In the genomic region with DNA sequence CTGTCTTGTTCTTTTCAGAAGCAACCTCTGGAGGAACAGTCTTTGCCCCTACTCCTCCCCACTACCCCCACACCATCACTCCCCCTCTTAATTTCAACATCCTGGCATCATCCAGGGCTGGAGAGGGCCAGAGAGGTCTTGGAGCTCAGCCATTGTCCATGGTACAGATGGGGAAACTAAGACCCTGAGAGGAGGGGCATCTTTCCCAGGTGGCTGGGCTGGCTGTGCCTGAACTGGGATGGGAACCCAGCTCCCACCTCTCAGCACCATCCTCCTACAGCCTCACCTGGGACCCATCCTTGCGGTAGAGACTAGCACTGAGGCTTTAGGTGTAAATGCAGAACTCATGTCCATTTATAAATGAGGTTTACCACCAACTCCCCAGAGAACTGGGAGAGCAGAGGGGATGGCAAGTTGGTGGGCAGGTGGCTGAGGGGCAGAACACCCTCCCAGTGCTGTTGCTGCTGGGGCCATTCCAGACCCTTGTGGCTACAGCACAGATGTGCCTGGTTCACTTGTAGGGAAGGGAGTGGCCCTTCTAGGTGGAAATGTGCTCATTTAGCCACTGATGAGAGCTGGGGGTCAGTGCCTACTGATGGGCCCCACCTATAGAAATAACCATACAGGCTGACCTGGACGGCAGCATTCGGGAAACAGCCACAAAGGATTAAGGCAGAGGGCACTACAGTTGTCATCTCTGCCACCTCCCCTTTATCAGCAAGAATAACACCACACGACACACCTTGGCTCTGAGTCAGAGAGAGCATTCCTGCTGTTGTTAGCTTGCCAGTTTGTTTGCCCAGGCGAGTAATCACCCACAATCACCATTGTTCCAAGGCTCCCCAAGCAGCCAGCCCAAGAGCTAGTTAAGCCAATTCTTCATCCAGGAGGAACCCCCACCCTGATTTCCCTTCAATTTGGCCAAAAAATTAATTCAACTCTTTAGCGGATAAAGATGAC, we compare ENCODE assay signal across 8 cellular contexts. TPM values are rescaled to one million over a fixed set of nuclear protein-coding genes. Genes with fewer than 3 reads are reported as not detected.
A peak's percentile ranks its signal among the peaks of the same experiment; 100 is the strongest.
DNase-seq lines count a peak whose midpoint lies in the region; ATAC-seq and TF ChIP-seq lines count a peak whose summit lies in the region.

No MANE protein-coding gene starts in this region.

- H3K4me1 ChIP-seq in iPS-20b (ENCODE audit: insufficient read depth, low read length) = peaks cover 12% of the 10 kb centered on the region

- in situ Hi-C loops in astrocyte of the cerebellum (cut with HindIII; ENCODE audit: low sequenced_read_pairs) = no loop called here

- H3K4me1 Mint-ChIP-seq in type B pancreatic cell (ENCODE audit: unreplicated experiment) = peaks cover 10% of the 10 kb centered on the region

- peak overlapping the region; percentile 99 for H3K27ac Mint-ChIP-seq in type B pancreatic cell

- H3K4me3 Mint-ChIP-seq in type B pancreatic cell = peak overlapping the region; percentile 66

- H3K27ac ChIP-seq in iPS-20b (ENCODE audit: low read length) = no peak overlapping the region

- TF ChIP-seq CTCF in astrocyte of the cerebellum (IDR thresholded peaks at IDR 0.05; ENCODE audit: low read depth, low read length, missing control alignments) (no peak), type B pancreatic cell (conservative IDR thresholded peaks at IDR 0.05) (no peak)

- H3K9ac ChIP-seq in iPS-20b (ENCODE audit: low read depth, low read length) = peak overlapping the region; percentile 29; the same call in 1 of the 2 replicates

- peaks cover 8% of the 10 kb centered on the region; the same call in 1 of the 2 replicates for H3K36me3 ChIP-seq in iPS-20b (ENCODE audit: insufficient read depth, low read depth, low read length)

- peaks cover 57% of the 10 kb centered on the region for H3K27me3 ChIP-seq in iPS-20b (ENCODE audit: insufficient read depth, low read length)

- DNase-seq in DMS 273 (lab: John Stamatoyannopoulos, UW; ENCODE audit: unreplicated experiment) (peak; percentile 11), DMS 273 treated with DMSO at 0.1 percent for 48 hours (lab: John Stamatoyannopoulos, UW) (no peak), astrocyte of the cerebellum (ENCODE audit: low read depth) (no peak), type B pancreatic cell (ENCODE audit: extremely low spot score, unreplicated experiment) (no peak), NCI-H1436 treated with DMSO at 0.1 percent for 48 hours (lab: John Stamatoyannopoulos, UW) (no peak)
- DNase-seq in stimulated activated CD4-positive, alpha-beta T cell treated with anti-CD3 and anti-CD28 coated beads, Interleukin-4, amount 100 ng/mL, for 4 hours = no peak

- H3K27me3 Mint-ChIP-seq in type B pancreatic cell = peaks cover 55% of the 10 kb centered on the region

- peaks cover 3% of the 10 kb centered on the region for H3K36me3 Mint-ChIP-seq in type B pancreatic cell

- no peak for ATAC-seq in GM18861 (IDR thresholded peaks at IDR 0.05; ENCODE audit: unreplicated experiment)

- H3K9me3 ChIP-seq in iPS-20b (ENCODE audit: insufficient read depth, low read depth, low read length) = peaks cover 14% of the 10 kb centered on the region

- H3K9me3 Mint-ChIP-seq in type B pancreatic cell = peaks cover 10% of the 10 kb centered on the region

- H3K4me3 ChIP-seq in astrocyte of the cerebellum (ENCODE audit: low read depth, low read length) = peak overlapping the region; percentile 90
- no peak overlapping the region for H3K4me3 ChIP-seq in iPS-20b (ENCODE audit: low read length)

RNA-seq across cellular contexts. Expression of a gene that starts 2.1 kb away (rescaled TPM):
- 14.8 and 16.7 TPM in 2 replicates for total RNA-seq in type B pancreatic cell (ENCODE audit: low replicate concordance)
